Comparison of ENCODE assay signal across 11 cellular contexts in the genomic region with DNA sequence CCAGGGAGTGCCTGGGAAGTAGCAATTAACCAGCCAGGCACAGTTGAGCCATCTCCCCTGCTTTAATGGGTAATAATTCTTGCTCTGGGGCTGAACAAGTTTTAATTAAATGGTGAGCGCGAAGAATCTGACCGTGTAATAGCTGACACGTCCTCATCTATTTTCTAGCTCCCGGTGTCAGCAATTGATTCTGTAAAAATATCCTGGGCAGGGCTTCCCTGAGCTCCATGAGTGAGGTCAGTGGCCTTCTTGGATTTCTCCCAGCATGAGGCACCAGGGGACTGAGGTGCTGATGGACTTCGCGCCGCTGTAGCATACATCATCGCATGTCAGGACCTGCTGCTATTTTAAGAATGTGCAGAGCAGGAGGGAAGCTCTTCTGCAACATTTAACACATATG. TPM values are rescaled to one million over a fixed set of nuclear protein-coding genes. Genes with fewer than 3 reads are reported as not detected.
DNase-seq lines count a peak whose midpoint lies in the region; ATAC-seq and TF ChIP-seq lines count a peak whose summit lies in the region.
"Had no signal": no experiment of that assay in that cellular context is flagged by ENCODE, and none has a peak within 500 bp of the region (broad histone marks: within the 10 kb centered on the region; RNA-seq: fewer than 3 reads in every experiment).

No MANE protein-coding gene starts in this region.

- H3K9me2 ChIP-seq in GM23338 (ENCODE audit: insufficient read depth) = no peaks in the 10 kb centered on the region
- no peaks in the 10 kb centered on the region for H3K9me2 ChIP-seq in PC-3 (replicated peaks; ENCODE audit: low read length)

- ATAC-seq in GM23338 (no peak), PC-3 (no peak), GM21717 (IDR thresholded peaks at IDR 0.05; ENCODE audit: unreplicated experiment) (no peak), HG02852 (IDR thresholded peaks at IDR 0.05; ENCODE audit: unreplicated experiment) (no peak)

- no peak overlapping the region for H3K4me3 Mint-ChIP-seq in GM23338
- peak overlapping the region; percentile 33 for H3K4me3 Mint-ChIP-seq in neural progenitor cell
- no peak overlapping the region for H3K4me3 Mint-ChIP-seq in activated T-helper 2 cell treated with anti-CD3 and anti-CD28 coated beads, Interferon-gamma antibody, Interleukin-2, Interleukin-4, amounts not matched to agents 10 μg/mL and 5 μg/mL and 100 μg/mL, durations not matched to agents 14 hours and 24 hours and 36 hours (ENCODE audit: low read depth)
- H3K4me3 Mint-ChIP-seq: activated CD4-positive, alpha-beta T cell treated with anti-CD3 and anti-CD28 coated beads, Interleukin-2, amount 10 ng/mL, durations not matched to agents 24 days and 14 days had no signal

- H3F3A ChIP-seq in GM23338 (replicated peaks; ENCODE audit: low read depth) (peaks cover 11% of the 10 kb centered on the region), PC-3 (ENCODE audit: low read length, unreplicated experiment) (peaks cover 4% of the 10 kb centered on the region), neural progenitor cell (ENCODE audit: low read depth) (peaks cover 44% of the 10 kb centered on the region)

- H3K9ac ChIP-seq in PC-3 (ENCODE audit: low read length) (0 out of 2 replicates have a peak overlapping the region, but pooled peaks have one; percentile 14), neural progenitor cell (no peak overlapping the region)

- peaks cover 47% of the 10 kb centered on the region for H3K4me1 ChIP-seq in GM23338 (ENCODE audit: insufficient read depth)
- H3K4me1 ChIP-seq in PC-3 (ENCODE audit: insufficient read depth, low read length) = peaks cover 38% of the 10 kb centered on the region
- H3K4me1 ChIP-seq in neural progenitor cell = peaks cover 46% of the 10 kb centered on the region

- POLR2A ChIA-PET in PC-3 (lab: Charles Lee; ENCODE audit: unreplicated experiment) = no interaction called here

- H3K36me3 ChIP-seq in GM23338 (ENCODE audit: insufficient read depth) = peaks cover 13% of the 10 kb centered on the region; the same call in 1 of the 2 replicates
- H3K36me3 ChIP-seq in PC-3 (ENCODE audit: low read depth, low read length) = peaks cover 34% of the 10 kb centered on the region
- H3K36me3 ChIP-seq in neural progenitor cell = no peaks in the 10 kb centered on the region

- H3K4me2 ChIP-seq in GM23338 = peak overlapping the region; percentile 72; the same call in 1 of the 2 replicates
- peak overlapping the region; percentile 88 for H3K4me2 ChIP-seq in PC-3 (ENCODE audit: low read length)
- H3K4me2 ChIP-seq in neural progenitor cell = peak overlapping the region; percentile 74

- H3K27ac Mint-ChIP-seq in GM23338 (no peak overlapping the region), neural progenitor cell (peak overlapping the region; percentile 57)
- no peak overlapping the region for H3K27ac Mint-ChIP-seq in activated T-helper 2 cell treated with anti-CD3 and anti-CD28 coated beads, Interferon-gamma antibody, Interleukin-2, Interleukin-4, amounts not matched to agents 10 μg/mL and 5 μg/mL and 100 μg/mL, durations not matched to agents 14 hours and 24 hours and 36 hours
- H3K27ac Mint-ChIP-seq: activated CD4-positive, alpha-beta T cell treated with anti-CD3 and anti-CD28 coated beads, Interleukin-2, amount 10 ng/mL, durations not matched to agents 24 days and 14 days had no signal

- H3K27me3 Mint-ChIP-seq in GM23338 (ENCODE audit: insufficient read depth, low read depth, poor library complexity) (peaks cover 6% of the 10 kb centered on the region), neural progenitor cell (ENCODE audit: insufficient read depth, low read depth) (no peaks in the 10 kb centered on the region)
- no peaks in the 10 kb centered on the region for H3K27me3 Mint-ChIP-seq in activated T-helper 2 cell treated with anti-CD3 and anti-CD28 coated beads, Interferon-gamma antibody, Interleukin-2, Interleukin-4, amounts not matched to agents 10 μg/mL and 5 μg/mL and 100 μg/mL, durations not matched to agents 14 hours and 24 hours and 36 hours (ENCODE audit: low read depth)
- H3K27me3 Mint-ChIP-seq: activated CD4-positive, alpha-beta T cell treated with anti-CD3 and anti-CD28 coated beads, Interleukin-2, amount 10 ng/mL, durations not matched to agents 24 days and 14 days had no signal

- H3K27ac ChIP-seq in GM23338 (ENCODE audit: low read depth) (peak overlapping the region; percentile 98; the same call in 1 of the 2 replicates), PC-3 (ENCODE audit: low read length) (peak overlapping the region; percentile 87), neural progenitor cell (no peak overlapping the region)

- no peak for TF ChIP-seq CTCF in GM23338 (conservative IDR thresholded peaks at IDR 0.05; ENCODE audit: low read depth in 2 of 2)
- no peak for TF ChIP-seq CTCF in PC-3 (conservative IDR thresholded peaks at IDR 0.05; ENCODE audit: low read depth, low read length)
- TF ChIP-seq CTCF in fibroblast of pulmonary artery (IDR thresholded peaks at IDR 0.05; ENCODE audit: low read length, missing control alignments) = no peak
- no peak for TF ChIP-seq CTCF in neural progenitor cell (IDR thresholded peaks at IDR 0.05)

- H3K9me3 Mint-ChIP-seq in GM23338 (peaks cover 30% of the 10 kb centered on the region), neural progenitor cell (peaks cover 16% of the 10 kb centered on the region)
- H3K9me3 Mint-ChIP-seq in activated T-helper 2 cell treated with anti-CD3 and anti-CD28 coated beads, Interferon-gamma antibody, Interleukin-2, Interleukin-4, amounts not matched to agents 10 μg/mL and 5 μg/mL and 100 μg/mL, durations not matched to agents 14 hours and 24 hours and 36 hours = peaks cover 22% of the 10 kb centered on the region

- DNase-seq in GM23338 (ENCODE audit: low spot score) (no peak), PC-3 (no peak), fibroblast of pulmonary artery (ENCODE audit: low read depth) (peak; percentile 67), neural progenitor cell (ENCODE audit: low spot score) (no peak)
- no peak for DNase-seq in activated T-helper 2 cell treated with anti-CD3 and anti-CD28 coated beads, Interferon-gamma antibody, Interleukin-2, Interleukin-4, amounts not matched to agents 10 μg/mL and 5 μg/mL and 100 μg/mL, durations not matched to agents 14 hours and 24 hours and 36 hours (ENCODE audit: low spot score)
- DNase-seq in activated T-cell treated with anti-CD3 and anti-CD28 coated beads, Interleukin-2, amount 50 U/mL, for 1 hour = no peak
- DNase-seq: activated CD4-positive, alpha-beta T cell treated with anti-CD3 and anti-CD28 coated beads, Interleukin-2, amount 10 ng/mL, durations not matched to agents 24 days and 14 days; NK-92 treated with Interleukin-12 subunit alpha and Interleukin-12 subunit beta, amount 100 ng/mL, for 24 hours had no signal

- H3K79me2 ChIP-seq in GM23338 (replicated peaks; ENCODE audit: insufficient read depth) = peaks cover 80% of the 10 kb centered on the region
- peaks cover 88% of the 10 kb centered on the region for H3K79me2 ChIP-seq in PC-3 (ENCODE audit: low read length)
- H3K79me2 ChIP-seq in neural progenitor cell (ENCODE audit: low read depth) = peaks cover 92% of the 10 kb centered on the region

- intact Hi-C loops in PC-3 (cut with micrococcal nuclease) = loop anchor here (2.0 kb wide), 1 partner anchor 27 kb away; a partner anchor contains a TSS
- intact Hi-C loops in activated T-helper 2 cell treated with anti-CD3 and anti-CD28 coated beads, Interferon-gamma antibody, Interleukin-2, Interleukin-4, amounts not matched to agents 10 μg/mL and 5 μg/mL and 100 μg/mL, durations not matched to agents 14 hours and 24 hours and 36 hours (cut with micrococcal nuclease) = no loop called here

- H3K4me1 Mint-ChIP-seq in GM23338 (peaks cover 42% of the 10 kb centered on the region), neural progenitor cell (peaks cover 47% of the 10 kb centered on the region)
- H3K4me1 Mint-ChIP-seq in activated T-helper 2 cell treated with anti-CD3 and anti-CD28 coated beads, Interferon-gamma antibody, Interleukin-2, Interleukin-4, amounts not matched to agents 10 μg/mL and 5 μg/mL and 100 μg/mL, durations not matched to agents 14 hours and 24 hours and 36 hours (ENCODE audit: low read depth) = no peaks in the 10 kb centered on the region

- peaks cover 51% of the 10 kb centered on the region for H3K36me3 Mint-ChIP-seq in GM23338 (ENCODE audit: low read depth)
- H3K36me3 Mint-ChIP-seq in neural progenitor cell = peaks cover 15% of the 10 kb centered on the region
- no peaks in the 10 kb centered on the region for H3K36me3 Mint-ChIP-seq in activated T-helper 2 cell treated with anti-CD3 and anti-CD28 coated beads, Interferon-gamma antibody, Interleukin-2, Interleukin-4, amounts not matched to agents 10 μg/mL and 5 μg/mL and 100 μg/mL, durations not matched to agents 14 hours and 24 hours and 36 hours (ENCODE audit: low read depth)

- no TSS peak for BruUV-seq in PC-3 (replicated peaks; lab: Mats Ljungman, UMichigan)

- H3K9me3 ChIP-seq in PC-3 (ENCODE audit: low read length) = no peaks in the 10 kb centered on the region
- no peaks in the 10 kb centered on the region for H3K9me3 ChIP-seq in neural progenitor cell (ENCODE audit: low read depth)

- H4K20me1 ChIP-seq in GM23338 (replicated peaks; ENCODE audit: insufficient read depth) (peaks cover 3% of the 10 kb centered on the region; the same call in 1 of the 2 replicates), PC-3 (ENCODE audit: low read length) (no peaks in the 10 kb centered on the region), neural progenitor cell (ENCODE audit: low read depth) (peaks cover 13% of the 10 kb centered on the region)

- no peaks in the 10 kb centered on the region for H3K27me3 ChIP-seq in GM23338 (ENCODE audit: insufficient read depth)
- no peaks in the 10 kb centered on the region for H3K27me3 ChIP-seq in PC-3 (ENCODE audit: low read length)
- H3K27me3 ChIP-seq in neural progenitor cell = no peaks in the 10 kb centered on the region

- CTCF ChIA-PET in PC-3 (lab: Charles Lee) = no interaction called here

- no peak overlapping the region for H3K4me3 ChIP-seq in GM23338
- peak overlapping the region; percentile 64; the same call in 1 of the 2 replicates for H3K4me3 ChIP-seq in PC-3 (ENCODE audit: low read length)
- no peak overlapping the region for H3K4me3 ChIP-seq in fibroblast of pulmonary artery (replicated peaks; ENCODE audit: low read depth, low read length)
- H3K4me3 ChIP-seq in neural progenitor cell = no peak overlapping the region

- H2AFZ ChIP-seq in GM23338 (no peak overlapping the region), PC-3 (ENCODE audit: low read length) (no peak overlapping the region), neural progenitor cell (replicated peaks) (no peak overlapping the region)

RNA-seq across cellular contexts. Expression of a gene that starts 27.0 kb away (rescaled TPM):
- total RNA-seq in GM23338 (2014; rRNA removed; shearing (Covaris generic)) = 42.3 and 54.1 TPM in 2 replicates
- polyA plus RNA-seq in GM23338 (2016; fragmentation: Nextera tagmentation; extraction: Ambion mirVana) = 7.6 and 15.7 TPM in 2 replicates
- total RNA-seq in PC-3 (2014; rRNA removed) = 38.7 and 56.3 TPM in 2 replicates
- total RNA-seq in neural progenitor cell (ENCODE audit: low replicate concordance) = 19.2 and 27.0 TPM in 2 replicates
- 15.6 and 15.9 TPM in 2 replicates for total RNA-seq in activated T-helper 2 cell treated with anti-CD3 and anti-CD28 coated beads, Interferon-gamma antibody, Interleukin-2, Interleukin-4, amounts not matched to agents 10 μg/mL and 5 μg/mL and 100 μg/mL, durations not matched to agents 14 hours and 24 hours and 36 hours

RNA-seq across cellular contexts. Expression of a gene that starts 27.6 kb away (rescaled TPM):
- not detected in 2 replicates for total RNA-seq in GM23338 (2014; rRNA removed; shearing (Covaris generic))
- 0.02 TPM in 1 of 2 replicates, not detected in the other for polyA plus RNA-seq in GM23338 (2016; fragmentation: Nextera tagmentation; extraction: Ambion mirVana)
- total RNA-seq in PC-3 (2014; rRNA removed) (not detected in 2 replicates), neural progenitor cell (ENCODE audit: low replicate concordance) (not detected in 2 replicates)
- not detected in 2 replicates for total RNA-seq in activated T-helper 2 cell treated with anti-CD3 and anti-CD28 coated beads, Interferon-gamma antibody, Interleukin-2, Interleukin-4, amounts not matched to agents 10 μg/mL and 5 μg/mL and 100 μg/mL, durations not matched to agents 14 hours and 24 hours and 36 hours
- total RNA-seq: activated CD4-positive, alpha-beta T cell treated with anti-CD3 and anti-CD28 coated beads, Interleukin-2, amount 10 ng/mL, durations not matched to agents 24 days and 14 days; kidney epithelial cell had no signal
